Comparison of ENCODE assay signal across 9 cellular contexts in genomic region chr9:83665576-83666200, GRCh38. TPM values are rescaled to one million over a fixed set of nuclear protein-coding genes. Genes with fewer than 3 reads are reported as not detected.
DNase-seq lines count a peak whose midpoint lies in the region; ATAC-seq and TF ChIP-seq lines count a peak whose summit lies in the region.
"Had no signal": no experiment of that assay in that cellular context is flagged by ENCODE, and none has a peak within 500 bp of the region (broad histone marks: within the 10 kb centered on the region; RNA-seq: fewer than 3 reads in every experiment).

No MANE protein-coding gene starts in this region.

- H3K4me3 Mint-ChIP-seq in activated CD8-positive, alpha-beta T cell treated with anti-CD3 and anti-CD28 coated beads for 36 hours = no peak overlapping the region

- H3K27me3 ChIP-seq in ascending aorta = no peaks in the 10 kb centered on the region

- TF ChIP-seq CTCF in activated CD8-positive, alpha-beta T cell treated with anti-CD3 and anti-CD28 coated beads for 36 hours (IDR thresholded peaks at IDR 0.05) = no peak
- TF ChIP-seq CTCF in GM13976 (IDR thresholded peaks at IDR 0.05; ENCODE audit: borderline replicate concordance, control extremely low read depth, extremely low read depth, insufficient read depth, missing control alignments) (no peak), ascending aorta (IDR thresholded peaks at IDR 0.05) (no peak)

- H3K9me3 Mint-ChIP-seq in activated CD8-positive, alpha-beta T cell treated with anti-CD3 and anti-CD28 coated beads for 36 hours = no peaks in the 10 kb centered on the region

- peaks cover 43 to 57% of the 10 kb centered on the region in 2 donors for H3K36me3 ChIP-seq in ascending aorta

- peaks cover 34% of the 10 kb centered on the region for H3K36me3 Mint-ChIP-seq in activated CD8-positive, alpha-beta T cell treated with anti-CD3 and anti-CD28 coated beads for 36 hours (ENCODE audit: low read depth)

- H3K27me3 Mint-ChIP-seq in activated CD8-positive, alpha-beta T cell treated with anti-CD3 and anti-CD28 coated beads for 36 hours = no peaks in the 10 kb centered on the region

- H3K4me1 Mint-ChIP-seq in activated CD8-positive, alpha-beta T cell treated with anti-CD3 and anti-CD28 coated beads for 36 hours (ENCODE audit: low read depth) = peaks cover 19% of the 10 kb centered on the region

- POLR2A ChIA-PET in activated CD8-positive, alpha-beta T cell treated with anti-CD3 and anti-CD28 coated beads for 36 hours (lab: Charles Lee) = interaction anchor here (1.9 kb wide), 1 partner anchor 13 kb away, joined by 4 read pairs; no protein-coding TSS in a partner anchor

- intact Hi-C loops in activated CD8-positive, alpha-beta T cell treated with anti-CD3 and anti-CD28 coated beads for 36 hours (cut with micrococcal nuclease) = no loop called here
- intact Hi-C loops in ascending aorta (cut with DNase I) = no loop called here

- no peaks in the 10 kb centered on the region for H3K9me3 ChIP-seq in ascending aorta

- in situ Hi-C loops in GM13976 (cut with MboI; ENCODE audit: low sequenced_read_pairs, unreplicated experiment) = no loop called here

- DNase-seq in CD1c-positive myeloid dendritic cell (ENCODE audit: extremely low spot score) (peak; percentile 41), GM13976 (ENCODE audit: low spot score) (no peak), NCI-H2171 (lab: John Stamatoyannopoulos, UW) (no peak), ascending aorta (ENCODE audit: low spot score in 2 of 2) (no peak), NCI-H345 (lab: John Stamatoyannopoulos, UW) (no peak)
- no peak for DNase-seq in activated CD8-positive, alpha-beta T cell treated with anti-CD3 and anti-CD28 coated beads for 36 hours
- DNase-seq: HCEC 1CT had no signal

- no peak overlapping the region for H3K4me3 ChIP-seq in ascending aorta

- CTCF ChIA-PET in activated CD8-positive, alpha-beta T cell treated with anti-CD3 and anti-CD28 coated beads for 36 hours (lab: Charles Lee) = interaction anchor here (1.0 to 3.1 kb wide), 3 partner anchors 12 to 26 kb away, joined by 3 to 12 read pairs (median 3); no protein-coding TSS in a partner anchor

- H3K4me1 ChIP-seq in ascending aorta = no peaks in the 10 kb centered on the region

- no peak overlapping the region for H3K27ac ChIP-seq in ascending aorta

- ATAC-seq in GM19467 (IDR thresholded peaks at IDR 0.05; ENCODE audit: unreplicated experiment) (peak; percentile 86), HG03135 (IDR thresholded peaks at IDR 0.05; ENCODE audit: unreplicated experiment) (peak; percentile 86)
- ATAC-seq in activated CD8-positive, alpha-beta T cell treated with anti-CD3 and anti-CD28 coated beads for 36 hours = no peak

- peak overlapping the region; percentile 30 for H3K27ac Mint-ChIP-seq in activated CD8-positive, alpha-beta T cell treated with anti-CD3 and anti-CD28 coated beads for 36 hours

RNA-seq across cellular contexts. Expression of gene UBQLN1, which starts 42.1 kb away (rescaled TPM):
- 10 to 100 TPM; 80.1 to 92.9 TPM for total RNA-seq in activated CD8-positive, alpha-beta T cell treated with anti-CD3 and anti-CD28 coated beads for 36 hours
- 118 TPM for total RNA-seq in ascending aorta

RNA-seq across cellular contexts. Expression of gene IDNK, which starts 42.7 kb away (rescaled TPM):
- 1 to 10 TPM; 3.6 to 4.8 TPM for total RNA-seq in activated CD8-positive, alpha-beta T cell treated with anti-CD3 and anti-CD28 coated beads for 36 hours
- not detected for total RNA-seq in ascending aorta
